In genomic region chr12:88960213-88960878, GRCh38 we compare ENCODE assay signal across 12 cellular contexts.
A peak's percentile ranks its signal among the peaks of the same experiment; 100 is the strongest.
DNase-seq lines count a peak whose midpoint lies in the region; ATAC-seq, FAIRE-seq and TF ChIP-seq lines count a peak whose summit lies in the region.
"Had no signal": no experiment of that assay in that cellular context is flagged by ENCODE, and none has a peak within 500 bp of the region (broad histone marks: within the 10 kb centered on the region; RNA-seq: fewer than 3 reads in every experiment).

No MANE protein-coding gene starts in this region.

- intact Hi-C loops in HepG2 (cut with micrococcal nuclease; ENCODE audit: unreplicated experiment) = no loop called here

- H3K79me2 ChIP-seq in HepG2 (ENCODE audit: insufficient read depth, low read length) = no peaks in the 10 kb centered on the region

- H3K9me3 Mint-ChIP-seq in stimulated activated effector memory CD8-positive, alpha-beta T cell treated with anti-CD3 and anti-CD28 coated beads, Interleukin-12 subunit alpha, Interleukin-12 subunit beta, amount 100 ng/mL, for 72 hours = no peaks in the 10 kb centered on the region

- no peak overlapping the region for H2AFZ ChIP-seq in HepG2 (ENCODE audit: low read length)

- ATAC-seq in HepG2 (no peak), GM21423 (IDR thresholded peaks at IDR 0.05; ENCODE audit: unreplicated experiment) (no peak)
- no peak for ATAC-seq in stimulated activated effector memory CD8-positive, alpha-beta T cell treated with anti-CD3 and anti-CD28 coated beads, Interleukin-12 subunit alpha, Interleukin-12 subunit beta, amount 100 ng/mL, for 72 hours

- BruUV-seq in HepG2 (replicated peaks; lab: Mats Ljungman, UMichigan) = no TSS peak

- no peak overlapping the region for H3K9ac ChIP-seq in HepG2 (ENCODE audit: insufficient read depth, low read depth, low read length)

- no peaks in the 10 kb centered on the region for H3K9me3 ChIP-seq in HepG2 (ENCODE audit: low read length)
- H3K9me3 ChIP-seq: transverse colon had no signal

- CTCF ChIA-PET in HepG2 (lab: Yijun Ruan, JAX; ENCODE audit: low intra/inter-chr PET ratio, low total read pairs) = no interaction called here

- H3K27ac ChIP-seq in HepG2 (ENCODE audit: extremely low read length, insufficient read depth, low read length) = no peak overlapping the region
- H3K27ac ChIP-seq: SK-N-MC, transverse colon had no signal

- peak; percentile 53 for DNase-seq in ELR (ENCODE audit: low read depth)
- peak; percentile 69 for DNase-seq in M059J (ENCODE audit: low read depth)
- peak; percentile 58 to 59 for DNase-seq in cardiac fibroblast (ENCODE audit: low read depth in 2 of 2)
- DNase-seq in HepG2 (ENCODE audit: low spot score) = peak; percentile 59
- no peak for DNase-seq in NCI-H1694 (lab: John Stamatoyannopoulos, UW)
- no peak for DNase-seq in stimulated activated effector memory CD8-positive, alpha-beta T cell treated with anti-CD3 and anti-CD28 coated beads, Interleukin-12 subunit alpha, Interleukin-12 subunit beta, amount 100 ng/mL, for 72 hours (ENCODE audit: low spot score in 2 of 2)
- DNase-seq: activated effector memory CD4-positive, alpha-beta T cell treated with Interleukin-2 at 50 U/mL for 16 hours; NCI-H345; transverse colon had no signal

- no peak for TF ChIP-seq RAD21 in HepG2 (CRISPR knock-in tag; IDR thresholded peaks at IDR 0.05)

- peaks cover 23% of the 10 kb centered on the region for H3K4me1 ChIP-seq in HepG2 (ENCODE audit: insufficient read depth, low read length)

- no peaks in the 10 kb centered on the region for H3K36me3 ChIP-seq in HepG2 (replicated peaks in 1 of 2; ENCODE audit: control insufficient read depth in 1 of 2, insufficient read depth in 2 of 2, low read length in 2 of 2)
- H3K36me3 ChIP-seq: transverse colon had no signal

- H4K20me1 ChIP-seq in HepG2 (ENCODE audit: insufficient read depth, low read length) = no peaks in the 10 kb centered on the region

- TF ChIP-seq POLR2A in HepG2 (IDR thresholded peaks at IDR 0.05; ENCODE audit: insufficient read depth in 1 of 2, low read depth in 2 of 2, low read length in 2 of 2) = no peak

- no peak overlapping the region for H3K4me3 ChIP-seq in cardiac fibroblast (replicated peaks in 1 of 2; ENCODE audit: low read depth in 2 of 2, low read length in 2 of 2)
- H3K4me3 ChIP-seq in HepG2 (replicated peaks in 1 of 3; ENCODE audit: insufficient read depth in 1 of 3, low read depth in 2 of 3, low read length in 3 of 3) = no peak overlapping the region
- H3K4me3 ChIP-seq: SK-N-MC, transverse colon had no signal

- 76% methylated on average over 2 of the region's 2 CpGs for WGBS in HepG2 (ENCODE audit: low lambda C conversion rate)

- POLR2A ChIA-PET in HepG2 (lab: Yijun Ruan, JAX) = no interaction called here

- H3K27ac Mint-ChIP-seq in stimulated activated effector memory CD8-positive, alpha-beta T cell treated with anti-CD3 and anti-CD28 coated beads, Interleukin-12 subunit alpha, Interleukin-12 subunit beta, amount 100 ng/mL, for 72 hours = no peak overlapping the region

- TF ChIP-seq EP300 in HepG2 (IDR thresholded peaks at IDR 0.05; ENCODE audit: low read depth in 2 of 2, low read length in 2 of 2) (peak in 1 of 2 experiments; percentile 27; a peak in 1 of 4 replicates), HepG2 (CRISPR knock-in tag; IDR thresholded peaks at IDR 0.05; ENCODE audit: borderline replicate concordance) (no peak)

- in situ Hi-C loops in HepG2 (cut with HindIII; ENCODE audit: extremely low pct_ligation_motif_present, low pct_unique_long_range_greater_than_20kb) = no loop called here

- no peaks in the 10 kb centered on the region for H3K36me3 Mint-ChIP-seq in stimulated activated effector memory CD8-positive, alpha-beta T cell treated with anti-CD3 and anti-CD28 coated beads, Interleukin-12 subunit alpha, Interleukin-12 subunit beta, amount 100 ng/mL, for 72 hours

- H3K27me3 ChIP-seq in HepG2 (ENCODE audit: control insufficient read depth in 1 of 2, insufficient read depth in 2 of 2, low read length in 2 of 2) = no peaks in the 10 kb centered on the region
- H3K27me3 ChIP-seq: transverse colon had no signal

- H3K4me2 ChIP-seq in HepG2 (ENCODE audit: low read depth, low read length) = no peak overlapping the region

- H3K4me1 Mint-ChIP-seq in stimulated activated effector memory CD8-positive, alpha-beta T cell treated with anti-CD3 and anti-CD28 coated beads, Interleukin-12 subunit alpha, Interleukin-12 subunit beta, amount 100 ng/mL, for 72 hours = no peaks in the 10 kb centered on the region

- TF ChIP-seq CTCF in cardiac fibroblast (IDR thresholded peaks at IDR 0.05; ENCODE audit: low read depth, low read length) = no peak
- no peak for TF ChIP-seq CTCF in HepG2 (CRISPR knock-in tag; IDR thresholded peaks at IDR 0.05)

- no peak for FAIRE-seq in HepG2 (lab: Jason Lieb, UNC)
- FAIRE-seq: colon had no signal

- no peak overlapping the region for H3K4me3 Mint-ChIP-seq in stimulated activated effector memory CD8-positive, alpha-beta T cell treated with anti-CD3 and anti-CD28 coated beads, Interleukin-12 subunit alpha, Interleukin-12 subunit beta, amount 100 ng/mL, for 72 hours

TF ChIP-seq in HepG2, 621 proteins besides CTCF, POLR2A, EP300 and RAD21:
- TF ChIP-seq NONO (IDR thresholded peaks at IDR 0.05) = no peak
- TF ChIP-seq NONO (CRISPR knock-in tag; conservative IDR thresholded peaks at IDR 0.05) = no peak
- no peak for TF ChIP-seq GRHL1 (CRISPR knock-in tag; conservative IDR thresholded peaks at IDR 0.05)
- TF ChIP-seq PHF20 (CRISPR knock-in tag; IDR thresholded peaks at IDR 0.05) = no peak
- TF ChIP-seq SOX13 (IDR thresholded peaks at IDR 0.05) = no peak
- peak in 1 of 2 experiments; percentile 64; a peak in 1 of 4 replicates for TF ChIP-seq SOX13 (CRISPR knock-in tag; conservative IDR thresholded peaks at IDR 0.05 in 1 of 2, IDR thresholded peaks at IDR 0.05 in 1 of 2)
- no peak for TF ChIP-seq TBL1XR1 (IDR thresholded peaks at IDR 0.05; ENCODE audit: borderline replicate concordance, low read length, partially characterized antibody)
- peak; percentile 56 for TF ChIP-seq FOSL2 (CRISPR knock-in tag; IDR thresholded peaks at IDR 0.05)

Comparison
In these comparisons a context has a peak if more than half of its experiments do, and no peak if none do; other contexts are left out.
1. DNase-seq: peak in ELR (single experiment), M059J (single experiment), cardiac fibroblast (2 of 2) and HepG2 (single experiment); none in NCI-H1694 (single experiment) and stimulated activated effector memory CD8-positive, alpha-beta T cell treated with anti-CD3 and anti-CD28 coated beads, Interleukin-12 subunit alpha, Interleukin-12 subunit beta, amount 100 ng/mL, for 72 hours (0 of 2).